In the genomic region with DNA sequence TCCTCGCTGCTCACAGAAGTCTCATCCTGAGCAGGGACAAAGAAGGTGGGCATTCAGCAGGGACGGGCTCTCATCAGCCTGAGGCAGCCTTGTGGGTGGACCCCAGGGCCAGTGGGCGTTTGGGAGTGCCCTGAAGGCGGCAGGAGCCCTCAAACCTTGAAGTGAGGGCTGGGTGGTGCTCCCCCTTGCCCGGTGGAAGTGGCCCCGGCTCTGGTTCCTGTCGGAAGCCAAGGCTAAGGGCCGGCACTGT, we compare ENCODE assay signal across 11 cellular contexts.
DNase-seq lines count a peak whose midpoint lies in the region; TF ChIP-seq lines count a peak whose summit lies in the region.
"Had no signal": no experiment of that assay in that cellular context is flagged by ENCODE, and none has a peak within 500 bp of the region (broad histone marks: within the 10 kb centered on the region; RNA-seq: fewer than 3 reads in every experiment).

No MANE protein-coding gene starts in this region.

- TF ChIP-seq CTCF in tibial nerve (IDR thresholded peaks at IDR 0.05): no peak

- no peak for TF ChIP-seq EP300 in tibial nerve (IDR thresholded peaks at IDR 0.05)

- H3K4me3 ChIP-seq in ectodermal cell (ENCODE audit: insufficient read depth, low read depth, low read length) (no peak overlapping the region), muscle layer of duodenum (ENCODE audit: low read depth in 1 of 2, low read length in 2 of 2) (peak overlapping the region; percentile 55 to 64), tibial nerve (peak overlapping the region; percentile 28 to 53 (median 34))

- 77 to 79% methylated on average over 8 of the region's 8 CpGs for WGBS in ectodermal cell, 2 experiments
- 0 to 4% methylated on average over 5 to 7 of the region's 8 CpGs for WGBS in tibial nerve, 2 donors

- peak overlapping the region; percentile 90 for H3K27ac ChIP-seq in ectodermal cell (ENCODE audit: insufficient read depth, low read depth, low read length, poor library complexity, severe bottlenecking)
- H3K27ac ChIP-seq in muscle layer of duodenum (ENCODE audit: low read length): peak overlapping the region; percentile 88
- peak overlapping the region; percentile 78 to 93 (median 86) for H3K27ac ChIP-seq in tibial nerve
- H3K27ac ChIP-seq: 22Rv1 had no signal

- no peaks in the 10 kb centered on the region for H3K27me3 ChIP-seq in ectodermal cell (ENCODE audit: control insufficient read depth, insufficient read depth, low read length, poor library complexity, severe bottlenecking)
- no peaks in the 10 kb centered on the region for H3K27me3 ChIP-seq in muscle layer of duodenum (ENCODE audit: low read depth, low read length)
- no peaks in the 10 kb centered on the region for H3K27me3 ChIP-seq in tibial nerve

- DNase-seq in DMS79 treated with DMSO at 0.1 percent for 48 hours (lab: John Stamatoyannopoulos, UW) (peak; percentile 34), DMS79 (lab: John Stamatoyannopoulos, UW) (no peak), tibial nerve (ENCODE audit: low spot score in 2 of 2) (no peak), MV-4-11 (lab: John Stamatoyannopoulos, UW) (no peak), HUDEP-2 (lab: John Stamatoyannopoulos, UW; ENCODE audit: unreplicated experiment in 76 of 76) (no peak), islet precursor cell (no peak)
- DNase-seq: activated CD4-positive, CD25-positive, alpha-beta regulatory T cell treated with anti-CD3 and anti-CD28 coated beads, Interleukin-2, amount 50 U/mL, for 72 hours; NK-92 treated with Interleukin-12 subunit alpha and Interleukin-12 subunit beta, amount 100 ng/mL, for 24 hours had no signal

- H3K36me3 ChIP-seq in ectodermal cell (ENCODE audit: control insufficient read depth, insufficient read depth, low read length) (peaks cover 8% of the 10 kb centered on the region), muscle layer of duodenum (ENCODE audit: control insufficient read depth in 1 of 2, insufficient read depth in 2 of 2, low read length in 2 of 2) (no peaks in the 10 kb centered on the region), tibial nerve (peaks cover 0 to 12% (median 0%) of the 10 kb centered on the region in 3 donors)

- no peak for TF ChIP-seq POLR2A in tibial nerve (IDR thresholded peaks at IDR 0.05)

- no peaks in the 10 kb centered on the region for H3K9me3 ChIP-seq in ectodermal cell (ENCODE audit: control insufficient read depth, low read length)
- H3K9me3 ChIP-seq in muscle layer of duodenum (ENCODE audit: control insufficient read depth in 1 of 2, low read length in 2 of 2): no peaks in the 10 kb centered on the region
- H3K9me3 ChIP-seq in tibial nerve: no peaks in the 10 kb centered on the region

- H3K4me1 ChIP-seq in ectodermal cell (ENCODE audit: control insufficient read depth, insufficient read depth, low read length) (peaks cover 65% of the 10 kb centered on the region), muscle layer of duodenum (ENCODE audit: control insufficient read depth in 1 of 2, insufficient read depth in 2 of 2, low read length in 2 of 2) (peaks cover 25 to 79% of the 10 kb centered on the region in 2 donors), tibial nerve (peaks cover 4 to 100% (median 72%) of the 10 kb centered on the region in 4 donors)
